In genomic region chr1:43149889-43150288, GRCh38 we compare ENCODE assay signal across 31 cellular contexts. TPM values are rescaled to one million over a fixed set of nuclear protein-coding genes. Genes with fewer than 3 reads are reported as not detected.
"Had no signal": no experiment of that assay in that cellular context is flagged by ENCODE, and none has a peak within 500 bp of the region (broad histone marks: within the 10 kb centered on the region; RNA-seq: fewer than 3 reads in every experiment).

No MANE protein-coding gene starts in this region.

- H3K27me3 ChIP-seq: colonic mucosa, ovary, testis, uterus had no signal

- H3K4me1 ChIP-seq: colonic mucosa, psoas muscle, testis, uterus had no signal

- FAIRE-seq: endothelial cell of umbilical vein, islet of Langerhans had no signal

- H3K4me3 ChIP-seq: colonic mucosa, esophagus squamous epithelium, heart right ventricle, lower lobe of right lung, mucosa of descending colon, ovary, psoas muscle, sigmoid colon, testis, tibial artery, upper lobe of left lung, uterus had no signal

- H3K9me3 ChIP-seq: colonic mucosa, esophagus squamous epithelium, heart right ventricle, lower lobe of right lung, mucosa of descending colon, ovary, psoas muscle, sigmoid colon, testis, tibial artery, upper lobe of left lung, uterus had no signal

- H3K27ac Mint-ChIP-seq: dendritic cell treated with granulocyte-macrophage colony-stimulating factor and Interleukin-4, amounts not matched to agents 40 ng/mL and 50 ng/mL, for 4 days; endodermal cell; naive B cell; natural killer cell treated with Interleukin-12 subunit alpha and Interleukin-12 subunit beta and Interleukin-15 and Interleukin-18, amount 100 ng/mL, for 72 hours; stimulated activated memory B cell treated with anti-CD40 and anti-IgM and Interleukin-4, amounts not matched to agents 10 μg/mL and 1 μg/mL and 100 μg/mL, for 72 hours had no signal

- H3K36me3 ChIP-seq: colonic mucosa, esophagus squamous epithelium, heart right ventricle, lower lobe of right lung, ovary, sigmoid colon, tibial artery, upper lobe of left lung, uterus had no signal

- H3K4me3 Mint-ChIP-seq: dendritic cell treated with granulocyte-macrophage colony-stimulating factor and Interleukin-4, amounts not matched to agents 40 ng/mL and 50 ng/mL, for 4 days; endodermal cell; natural killer cell treated with Interleukin-12 subunit alpha and Interleukin-12 subunit beta and Interleukin-15 and Interleukin-18, amount 100 ng/mL, for 72 hours; stimulated activated memory B cell treated with anti-CD40 and anti-IgM and Interleukin-4, amounts not matched to agents 10 μg/mL and 1 μg/mL and 100 μg/mL, for 72 hours had no signal

- DNase-seq: colonic mucosa; effector CD8-positive, alpha-beta T cell; endodermal cell; esophagus squamous epithelium; glutamatergic neuron; heart right ventricle; hippocampal formation; left cardiac atrium; left ventricle myocardium superior; lower lobe of right lung; mucosa of descending colon; naive B cell; occipital lobe; ovary; posterior cingulate gyrus; psoas muscle; right cardiac atrium; sigmoid colon; stimulated activated CD4-positive, alpha-beta T cell treated with anti-CD3 and anti-CD28 coated beads, Interleukin-2, amount 100 ng/mL, for 24 hours; stimulated activated CD4-positive, alpha-beta T cell treated with anti-CD3 and anti-CD28 coated beads, Interleukin-4, amount 100 ng/mL, for 4 hours; stimulated activated naive CD8-positive, alpha-beta T cell treated with anti-CD3 and anti-CD28 coated beads, Interleukin-15, Interleukin-2, amounts not matched to agents 100 U/mL and 50 U/mL, for 24 hours; substantia nigra; testis; tibial artery; upper lobe of left lung; uterus had no signal

- H3K4me1 Mint-ChIP-seq: stimulated activated memory B cell treated with anti-CD40 and anti-IgM and Interleukin-4, amounts not matched to agents 10 μg/mL and 1 μg/mL and 100 μg/mL, for 72 hours had no signal

- H3K27ac ChIP-seq: colonic mucosa, esophagus squamous epithelium, heart right ventricle, lower lobe of right lung, ovary, psoas muscle, sigmoid colon, testis, tibial artery, upper lobe of left lung, uterus had no signal

- H3K9me3 Mint-ChIP-seq: dendritic cell treated with granulocyte-macrophage colony-stimulating factor and Interleukin-4, amounts not matched to agents 40 ng/mL and 50 ng/mL, for 4 days; endodermal cell; natural killer cell treated with Interleukin-12 subunit alpha and Interleukin-12 subunit beta and Interleukin-15 and Interleukin-18, amount 100 ng/mL, for 72 hours; stimulated activated memory B cell treated with anti-CD40 and anti-IgM and Interleukin-4, amounts not matched to agents 10 μg/mL and 1 μg/mL and 100 μg/mL, for 72 hours had no signal

- H3K36me3 Mint-ChIP-seq: natural killer cell treated with Interleukin-12 subunit alpha and Interleukin-12 subunit beta and Interleukin-15 and Interleukin-18, amount 100 ng/mL, for 72 hours; stimulated activated memory B cell treated with anti-CD40 and anti-IgM and Interleukin-4, amounts not matched to agents 10 μg/mL and 1 μg/mL and 100 μg/mL, for 72 hours had no signal

RNA-seq across cellular contexts. Expression of gene CFAP57, which starts 22.2 kb away (rescaled TPM):
- total RNA-seq: esophagus squamous epithelium, left ventricle myocardium superior had no signal
